1 cellular context compared by ENCODE assay signal in the genomic region with DNA sequence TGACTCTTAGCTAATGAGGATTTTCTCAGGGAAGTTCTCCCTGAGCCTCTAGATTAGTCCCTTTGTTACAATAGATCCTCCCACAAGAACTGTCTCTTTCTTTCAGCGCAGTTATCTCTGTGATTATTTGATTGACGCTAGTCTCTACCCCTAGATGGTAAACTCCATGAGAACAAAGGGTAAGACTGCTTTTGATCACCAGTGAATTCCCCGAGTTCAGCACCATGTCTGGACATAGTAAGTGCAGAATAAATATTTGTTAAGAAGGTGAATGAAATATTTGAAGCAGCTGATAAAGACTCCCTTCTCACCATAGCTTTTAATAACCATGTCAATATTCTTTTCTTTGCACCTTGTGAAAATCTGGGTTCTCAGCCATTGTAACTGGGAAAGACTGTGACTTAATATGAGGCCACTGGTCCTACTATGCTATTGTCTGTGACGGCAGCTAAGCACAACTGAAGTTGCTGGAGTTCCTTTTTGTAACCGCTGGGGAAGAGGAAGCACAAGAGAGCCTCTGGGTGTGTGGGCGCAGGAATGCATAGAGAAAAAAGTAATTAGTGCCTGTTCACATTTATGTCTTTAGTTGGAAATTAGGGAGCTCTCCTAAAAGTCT.
TF ChIP-seq lines count a peak whose summit lies in the region.

No MANE protein-coding gene starts in this region.

TF ChIP-seq in H1, 55 proteins besides CTCF, POLR2A, EP300 and RAD21:
- TF ChIP-seq BACH1 (IDR thresholded peaks at IDR 0.05; ENCODE audit: low read length) (no peak), FOSL1 (IDR thresholded peaks at IDR 0.05; ENCODE audit: insufficient read depth, low read depth, low read length) (no peak), CREB1 (IDR thresholded peaks at IDR 0.05) (no peak), MAX (IDR thresholded peaks at IDR 0.05) (no peak), TAF7 (optimal IDR thresholded peaks at IDR 0.05; ENCODE audit: borderline replicate concordance, low read depth, low read length) (no peak), GABPA (IDR thresholded peaks at IDR 0.05; ENCODE audit: borderline replicate concordance, insufficient read depth, low read length) (no peak), SIN3A (conservative IDR thresholded peaks at IDR 0.05 in 1 of 2, IDR thresholded peaks at IDR 0.05 in 1 of 2; ENCODE audit: low read depth in 1 of 2, low read length in 2 of 2) (no peak), KDM1A (IDR thresholded peaks at IDR 0.05; ENCODE audit: borderline replicate concordance, low read length) (no peak), SAP30 (IDR thresholded peaks at IDR 0.05; ENCODE audit: insufficient read depth, insufficient replicate concordance, low read length) (no peak), SP4 (IDR thresholded peaks at IDR 0.05; ENCODE audit: low read length) (no peak), EGR1 (IDR thresholded peaks at IDR 0.05; ENCODE audit: borderline replicate concordance, low read depth, low read length) (no peak), YY1 (IDR thresholded peaks at IDR 0.05; ENCODE audit: low read depth, low read length) (no peak), NANOG (IDR thresholded peaks at IDR 0.05; ENCODE audit: insufficient read depth, low read depth, low read length, poor library complexity, severe bottlenecking) (no peak)
